Comparison of ENCODE assay signal across 1 cellular context in the genomic region with DNA sequence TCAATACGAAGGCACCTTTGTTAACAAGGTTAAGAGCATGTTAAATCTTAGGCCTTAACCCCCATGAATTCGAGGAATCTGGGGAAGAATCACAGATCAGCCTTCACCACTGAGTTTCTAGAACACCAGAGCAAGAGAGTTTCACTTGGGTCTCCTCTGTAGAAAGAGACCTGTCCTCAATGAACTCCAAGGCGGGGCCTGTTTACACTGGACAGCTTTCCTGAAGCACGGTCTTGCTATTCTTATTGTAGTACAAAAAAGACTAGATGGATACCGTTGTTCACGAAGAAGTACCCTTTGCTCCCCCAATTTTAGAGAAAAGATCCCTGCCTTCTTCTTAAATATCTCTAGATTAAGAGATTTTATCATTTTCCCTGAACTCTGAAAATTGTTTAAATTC.
TF ChIP-seq lines count a peak whose summit lies in the region.

No MANE protein-coding gene starts in this region.

TF ChIP-seq in GM12878, 131 proteins besides CTCF, POLR2A, EP300 and RAD21:
- no peak for TF ChIP-seq SP1 (IDR thresholded peaks at IDR 0.05; ENCODE audit: low read depth, low read length)
- no peak for TF ChIP-seq RB1 (IDR thresholded peaks at IDR 0.05; ENCODE audit: borderline replicate concordance)
- no peak for TF ChIP-seq EGR1 (IDR thresholded peaks at IDR 0.05; ENCODE audit: borderline replicate concordance in 1 of 2, low read depth in 2 of 2, low read length in 2 of 2)
- TF ChIP-seq CREM (IDR thresholded peaks at IDR 0.05; ENCODE audit: low read depth), result no peak
- no peak for TF ChIP-seq IRF4 (IDR thresholded peaks at IDR 0.05; ENCODE audit: low read depth, low read length)
- no peak for TF ChIP-seq MEF2B (IDR thresholded peaks at IDR 0.05; ENCODE audit: partially characterized antibody, poor library complexity, severe bottlenecking)
- no peak for TF ChIP-seq SMAD5 (IDR thresholded peaks at IDR 0.05; ENCODE audit: low read depth)
- TF ChIP-seq NFYA (IDR thresholded peaks at IDR 0.05; ENCODE audit: borderline replicate concordance, low read depth, low read length), result no peak
- TF ChIP-seq ZBTB11 (CRISPR knock-in tag; IDR thresholded peaks at IDR 0.05), result no peak
- no peak for TF ChIP-seq CBFB (IDR thresholded peaks at IDR 0.05; ENCODE audit: low read depth)
- TF ChIP-seq ZNF217 (IDR thresholded peaks at IDR 0.05), result no peak
- TF ChIP-seq, protein P1, sequence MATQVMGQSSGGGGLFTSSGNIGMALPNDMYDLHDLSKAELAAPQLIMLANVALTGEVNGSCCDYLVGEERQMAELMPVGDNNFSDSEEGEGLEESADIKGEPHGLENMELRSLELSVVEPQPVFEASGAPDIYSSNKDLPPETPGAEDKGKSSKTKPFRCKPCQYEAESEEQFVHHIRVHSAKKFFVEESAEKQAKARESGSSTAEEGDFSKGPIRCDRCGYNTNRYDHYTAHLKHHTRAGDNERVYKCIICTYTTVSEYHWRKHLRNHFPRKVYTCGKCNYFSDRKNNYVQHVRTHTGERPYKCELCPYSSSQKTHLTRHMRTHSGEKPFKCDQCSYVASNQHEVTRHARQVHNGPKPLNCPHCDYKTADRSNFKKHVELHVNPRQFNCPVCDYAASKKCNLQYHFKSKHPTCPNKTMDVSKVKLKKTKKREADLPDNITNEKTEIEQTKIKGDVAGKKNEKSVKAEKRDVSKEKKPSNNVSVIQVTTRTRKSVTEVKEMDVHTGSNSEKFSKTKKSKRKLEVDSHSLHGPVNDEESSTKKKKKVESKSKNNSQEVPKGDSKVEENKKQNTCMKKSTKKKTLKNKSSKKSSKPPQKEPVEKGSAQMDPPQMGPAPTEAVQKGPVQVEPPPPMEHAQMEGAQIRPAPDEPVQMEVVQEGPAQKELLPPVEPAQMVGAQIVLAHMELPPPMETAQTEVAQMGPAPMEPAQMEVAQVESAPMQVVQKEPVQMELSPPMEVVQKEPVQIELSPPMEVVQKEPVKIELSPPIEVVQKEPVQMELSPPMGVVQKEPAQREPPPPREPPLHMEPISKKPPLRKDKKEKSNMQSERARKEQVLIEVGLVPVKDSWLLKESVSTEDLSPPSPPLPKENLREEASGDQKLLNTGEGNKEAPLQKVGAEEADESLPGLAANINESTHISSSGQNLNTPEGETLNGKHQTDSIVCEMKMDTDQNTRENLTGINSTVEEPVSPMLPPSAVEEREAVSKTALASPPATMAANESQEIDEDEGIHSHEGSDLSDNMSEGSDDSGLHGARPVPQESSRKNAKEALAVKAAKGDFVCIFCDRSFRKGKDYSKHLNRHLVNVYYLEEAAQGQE (IDR thresholded peaks at IDR 0.05; ENCODE audit: low read depth, low read length), result no peak
- no peak for TF ChIP-seq ESRRA (IDR thresholded peaks at IDR 0.05; ENCODE audit: low read length)
- no peak for TF ChIP-seq IRF3 (IDR thresholded peaks at IDR 0.05)
- no peak for TF ChIP-seq STAT3 (IDR thresholded peaks at IDR 0.05; ENCODE audit: low read depth, low read length)
- TF ChIP-seq, protein P2, sequence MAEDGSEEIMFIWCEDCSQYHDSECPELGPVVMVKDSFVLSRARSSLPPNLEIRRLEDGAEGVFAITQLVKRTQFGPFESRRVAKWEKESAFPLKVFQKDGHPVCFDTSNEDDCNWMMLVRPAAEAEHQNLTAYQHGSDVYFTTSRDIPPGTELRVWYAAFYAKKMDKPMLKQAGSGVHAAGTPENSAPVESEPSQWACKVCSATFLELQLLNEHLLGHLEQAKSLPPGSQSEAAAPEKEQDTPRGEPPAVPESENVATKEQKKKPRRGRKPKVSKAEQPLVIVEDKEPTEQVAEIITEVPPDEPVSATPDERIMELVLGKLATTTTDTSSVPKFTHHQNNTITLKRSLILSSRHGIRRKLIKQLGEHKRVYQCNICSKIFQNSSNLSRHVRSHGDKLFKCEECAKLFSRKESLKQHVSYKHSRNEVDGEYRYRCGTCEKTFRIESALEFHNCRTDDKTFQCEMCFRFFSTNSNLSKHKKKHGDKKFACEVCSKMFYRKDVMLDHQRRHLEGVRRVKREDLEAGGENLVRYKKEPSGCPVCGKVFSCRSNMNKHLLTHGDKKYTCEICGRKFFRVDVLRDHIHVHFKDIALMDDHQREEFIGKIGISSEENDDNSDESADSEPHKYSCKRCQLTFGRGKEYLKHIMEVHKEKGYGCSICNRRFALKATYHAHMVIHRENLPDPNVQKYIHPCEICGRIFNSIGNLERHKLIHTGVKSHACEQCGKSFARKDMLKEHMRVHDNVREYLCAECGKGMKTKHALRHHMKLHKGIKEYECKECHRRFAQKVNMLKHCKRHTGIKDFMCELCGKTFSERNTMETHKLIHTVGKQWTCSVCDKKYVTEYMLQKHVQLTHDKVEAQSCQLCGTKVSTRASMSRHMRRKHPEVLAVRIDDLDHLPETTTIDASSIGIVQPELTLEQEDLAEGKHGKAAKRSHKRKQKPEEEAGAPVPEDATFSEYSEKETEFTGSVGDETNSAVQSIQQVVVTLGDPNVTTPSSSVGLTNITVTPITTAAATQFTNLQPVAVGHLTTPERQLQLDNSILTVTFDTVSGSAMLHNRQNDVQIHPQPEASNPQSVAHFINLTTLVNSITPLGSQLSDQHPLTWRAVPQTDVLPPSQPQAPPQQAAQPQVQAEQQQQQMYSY (CRISPR knock-in tag; IDR thresholded peaks at IDR 0.05), result no peak
